Comparison of ENCODE assay signal across 15 cellular contexts in genomic region chr17:32283745-32284207, GRCh38. TPM values are rescaled to one million over a fixed set of nuclear protein-coding genes. Genes with fewer than 3 reads are reported as not detected.
A peak's percentile ranks its signal among the peaks of the same experiment; 100 is the strongest.
DNase-seq lines count a peak whose midpoint lies in the region; ATAC-seq and TF ChIP-seq lines count a peak whose summit lies in the region.
"Had no signal": no experiment of that assay in that cellular context is flagged by ENCODE, and none has a peak within 500 bp of the region (broad histone marks: within the 10 kb centered on the region; RNA-seq: fewer than 3 reads in every experiment).

No MANE protein-coding gene starts in this region.

- no peak for TF ChIP-seq CTCF in osteoblast (IDR thresholded peaks at IDR 0.05; ENCODE audit: extremely low read depth, low read depth, low read length)
- TF ChIP-seq CTCF in mesothelial cell of epicardium (IDR thresholded peaks at IDR 0.05; ENCODE audit: unreplicated experiment): no peak

- H3K9me3 ChIP-seq in osteoblast (ENCODE audit: low read depth, low read length): no peaks in the 10 kb centered on the region
- H3K9me3 ChIP-seq: adrenal gland, suprapubic skin had no signal

- H3K9me3 Mint-ChIP-seq in mesothelial cell of epicardium: no peaks in the 10 kb centered on the region
- H3K9me3 Mint-ChIP-seq: activated T-cell treated with anti-CD3 and anti-CD28 coated beads, Interleukin-2, amount 50 U/mL, for 4 hours; dendritic cell treated with granulocyte-macrophage colony-stimulating factor and Interleukin-4, amounts not matched to agents 40 ng/mL and 50 ng/mL, for 4 days had no signal

- peak; percentile 60 for DNase-seq in EH (ENCODE audit: low read depth)
- DNase-seq in LHCN-M2 (ENCODE audit: low read depth): peak; percentile 34
- DNase-seq in dermis blood vessel endothelial cell: peak; percentile 29
- DNase-seq in osteoblast (ENCODE audit: insufficient read length, low spot score, missing footprints): peak; percentile 91
- no peak for DNase-seq in stimulated activated CD4-positive, alpha-beta T cell treated with anti-CD3 and anti-CD28 coated beads, Interleukin-12 subunit alpha, Interleukin-12 subunit beta, amount 100 ng/mL, for 4 hours
- DNase-seq in mesothelial cell of epicardium (ENCODE audit: low spot score in 2 of 2, unreplicated experiment in 2 of 2): no peak
- DNase-seq: activated CD4-positive, CD25-positive, alpha-beta regulatory T cell treated with anti-CD3 and anti-CD28 coated beads, Interleukin-2, amount 50 U/mL, for 72 hours; activated T-cell treated with anti-CD3 and anti-CD28 coated beads, Interleukin-2, amount 50 U/mL, for 4 hours; adrenal gland; COR-L47; islet precursor cell; SW 1271 had no signal

- H3K4me1 ChIP-seq in osteoblast (ENCODE audit: insufficient read depth, low read length): peaks cover 3% of the 10 kb centered on the region
- H3K4me1 ChIP-seq: adrenal gland, suprapubic skin had no signal

- no peaks in the 10 kb centered on the region for H4K20me1 ChIP-seq in osteoblast (ENCODE audit: insufficient read depth, low read length)

- H3K79me2 ChIP-seq in osteoblast (ENCODE audit: insufficient read depth, low read length): no peaks in the 10 kb centered on the region

- H2AFZ ChIP-seq in osteoblast (ENCODE audit: low read length): no peak overlapping the region

- peaks cover 3% of the 10 kb centered on the region for H3K27me3 ChIP-seq in osteoblast (ENCODE audit: insufficient read depth, low read length)
- H3K27me3 ChIP-seq: adrenal gland had no signal

- no peaks in the 10 kb centered on the region for H3K4me1 Mint-ChIP-seq in mesothelial cell of epicardium

- H3K27ac ChIP-seq in osteoblast (ENCODE audit: low read depth, low read length): no peak overlapping the region
- H3K27ac ChIP-seq: adrenal gland, suprapubic skin had no signal

- peaks cover 51% of the 10 kb centered on the region for H3K27me3 Mint-ChIP-seq in mesothelial cell of epicardium (ENCODE audit: low read depth)

- no peaks in the 10 kb centered on the region for H3K36me3 Mint-ChIP-seq in mesothelial cell of epicardium

- no peak overlapping the region for H3K4me3 Mint-ChIP-seq in mesothelial cell of epicardium
- H3K4me3 Mint-ChIP-seq: activated T-cell treated with anti-CD3 and anti-CD28 coated beads, Interleukin-2, amount 50 U/mL, for 4 hours; dendritic cell treated with granulocyte-macrophage colony-stimulating factor and Interleukin-4, amounts not matched to agents 40 ng/mL and 50 ng/mL, for 4 days had no signal

- H3K4me3 ChIP-seq in osteoblast (ENCODE audit: insufficient read depth, low read length): no peak overlapping the region
- H3K4me3 ChIP-seq: adrenal gland, suprapubic skin had no signal

- ATAC-seq in HG03159 (IDR thresholded peaks at IDR 0.05; ENCODE audit: unreplicated experiment): no peak

- no peak overlapping the region for H3K27ac Mint-ChIP-seq in mesothelial cell of epicardium
- H3K27ac Mint-ChIP-seq: dendritic cell treated with granulocyte-macrophage colony-stimulating factor and Interleukin-4, amounts not matched to agents 40 ng/mL and 50 ng/mL, for 4 days had no signal

- peak overlapping the region; percentile 22 for H3K4me2 ChIP-seq in osteoblast (ENCODE audit: insufficient read depth, low read length)

- H3K36me3 ChIP-seq in osteoblast (ENCODE audit: insufficient read depth, low read length): no peaks in the 10 kb centered on the region
- H3K36me3 ChIP-seq: adrenal gland, suprapubic skin had no signal

RNA-seq across cellular contexts. Expression of gene RHBDL3, which starts 18.1 kb away (rescaled TPM):
- total RNA-seq in LHCN-M2 (2014; rRNA removed): 0.57 and 0.71 TPM in 2 replicates
- 0.39 TPM for polyA plus RNA-seq in LHCN-M2 (2012)
- 0.05 TPM in 1 of 2 replicates, not detected in the other for total RNA-seq in dermis blood vessel endothelial cell
- total RNA-seq in osteoblast: under 0.01 TPM in 2 replicates
- total RNA-seq in mesothelial cell of epicardium: 1.1 to 1.2 TPM (median 1.2 TPM) in 3 replicates

RNA-seq across cellular contexts. Expression of gene C17orf75, which starts 58.2 kb away (rescaled TPM):
- total RNA-seq in LHCN-M2 (2014; rRNA removed): 12.8 and 16.4 TPM in 2 replicates
- 9.3 TPM for polyA plus RNA-seq in LHCN-M2 (2012)
- total RNA-seq in dermis blood vessel endothelial cell: 16.5 and 19.6 TPM in 2 replicates
- 12.7 and 15.9 TPM in 2 replicates for total RNA-seq in osteoblast
- total RNA-seq in mesothelial cell of epicardium: 31.4 to 34.3 TPM (median 32.1 TPM) in 3 replicates

Comparison
In these comparisons a context has a peak if more than half of its experiments do, and no peak if none do; other contexts are left out.
1. DNase-seq: peak in EH (single experiment), LHCN-M2 (single experiment), dermis blood vessel endothelial cell (single experiment) and osteoblast (single experiment); none in stimulated activated CD4-positive, alpha-beta T cell treated with anti-CD3 and anti-CD28 coated beads, Interleukin-12 subunit alpha, Interleukin-12 subunit beta, amount 100 ng/mL, for 4 hours (single experiment) and mesothelial cell of epicardium (0 of 2).